ENCODE assay signal across 2 cellular contexts in genomic region chr1:1217621-1218523, GRCh38.
TF ChIP-seq lines count a peak whose summit lies in the region.

No MANE protein-coding gene starts in this region.

TF ChIP-seq in WTC11, 78 proteins besides CTCF, POLR2A, EP300 and RAD21:
- TF ChIP-seq ZMAT4 (CRISPR knock-in tag; IDR thresholded peaks at IDR 0.05) (no peak), ZNF423 (CRISPR knock-in tag; IDR thresholded peaks at IDR 0.05) (peak; percentile 50; the same call in 1 of the 2 replicates)

TF ChIP-seq in endothelial cell of umbilical vein, 7 proteins besides CTCF, POLR2A, EP300 and RAD21:
- TF ChIP-seq JUN (IDR thresholded peaks at IDR 0.05; ENCODE audit: borderline replicate concordance, insufficient read depth, insufficient read length, low read depth) (no peak), MAX (IDR thresholded peaks at IDR 0.05; ENCODE audit: insufficient read depth, insufficient read length) (no peak), MYC (IDR thresholded peaks at IDR 0.05; ENCODE audit: low read depth, low read length) (no peak), FOS (IDR thresholded peaks at IDR 0.05; ENCODE audit: borderline replicate concordance, insufficient read depth, low read length) (no peak), EZH2 (IDR thresholded peaks at IDR 0.05; ENCODE audit: borderline replicate concordance, low read depth, low read length, severe bottlenecking) (no peak), GATA2 (IDR thresholded peaks at IDR 0.05; ENCODE audit: insufficient read depth, insufficient read length, low read depth, low read length) (no peak), POLR2AphosphoS5 (IDR thresholded peaks at IDR 0.05; ENCODE audit: insufficient read depth, low read depth, low read length) (no peak)
